In the genomic region with DNA sequence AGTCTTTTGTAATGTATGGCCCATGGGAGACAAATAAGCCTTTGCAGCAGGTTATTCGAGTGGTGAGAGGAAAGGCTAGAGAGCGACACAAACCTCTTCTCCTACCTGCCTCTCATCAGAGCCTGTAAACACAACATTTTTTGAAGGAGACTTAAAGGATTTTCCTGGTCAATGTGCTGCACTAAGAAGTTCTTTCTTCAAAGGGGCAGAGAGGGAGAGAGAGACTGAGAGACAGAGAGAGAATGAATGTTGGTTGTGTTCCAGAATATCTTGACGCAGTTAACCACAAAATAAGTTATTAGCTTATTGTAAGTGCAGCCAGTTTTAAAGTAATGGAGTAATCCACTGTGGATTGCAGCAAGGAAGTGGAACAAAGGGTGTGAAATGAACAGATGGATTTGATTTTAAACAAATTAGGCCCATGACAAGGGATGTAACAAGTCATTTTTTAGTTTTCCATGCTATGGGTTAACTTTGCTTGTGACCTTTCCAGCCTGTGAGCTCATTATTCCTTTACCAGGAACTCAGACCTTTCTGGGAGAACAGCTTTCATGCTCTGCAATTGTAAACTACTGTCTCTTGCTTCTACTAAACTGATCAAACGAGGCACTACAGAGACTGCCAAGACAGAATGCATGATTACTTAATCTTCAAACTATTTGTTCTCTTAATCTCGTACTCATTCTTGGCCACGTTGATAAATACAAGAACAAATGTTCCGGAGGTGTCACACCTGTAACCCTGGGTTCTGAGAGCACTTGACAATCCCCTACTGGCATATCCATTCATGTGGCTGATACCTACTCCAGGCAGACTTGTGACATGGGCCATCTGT, we compare ENCODE assay signal across 11 cellular contexts.
DNase-seq lines count a peak whose midpoint lies in the region; ATAC-seq and TF ChIP-seq lines count a peak whose summit lies in the region.
"Had no signal": no experiment of that assay in that cellular context is flagged by ENCODE, and none has a peak within 500 bp of the region (broad histone marks: within the 10 kb centered on the region; RNA-seq: fewer than 3 reads in every experiment).

No MANE protein-coding gene starts in this region.

- peaks cover 4% of the 10 kb centered on the region for H3K27me3 ChIP-seq in adipocyte (replicated peaks; ENCODE audit: control insufficient read depth, insufficient read depth, low read length)
- peaks cover 0 to 3% (median 0%) of the 10 kb centered on the region in 3 experiments for H3K27me3 ChIP-seq in neuronal stem cell (ENCODE audit: control insufficient read depth in 3 of 3, insufficient read depth in 3 of 3, low read depth in 1 of 3, low read length in 3 of 3)
- H3K27me3 ChIP-seq: tibial artery had no signal

- H2BK12ac ChIP-seq in neuronal stem cell (ENCODE audit: low read length), result no peak overlapping the region

- H2BK15ac ChIP-seq in neuronal stem cell (ENCODE audit: low read length), result no peak overlapping the region

- H3K4me2 ChIP-seq in neuronal stem cell (ENCODE audit: insufficient read depth, low read length, poor library complexity, severe bottlenecking), result no peak overlapping the region

- intact Hi-C loops in left ventricle myocardium superior (cut with micrococcal nuclease) (no loop called here), head of caudate nucleus (cut with DNase I) (no loop called here)
- intact Hi-C loops in activated CD4-positive, alpha-beta T cell treated with anti-CD3 and anti-CD28 coated beads, Interleukin-2, amount 10 ng/mL, durations not matched to agents 24 days and 14 days (cut with micrococcal nuclease), result no loop called here

- no peak overlapping the region for H4K91ac ChIP-seq in neuronal stem cell (ENCODE audit: low read depth, low read length, poor library complexity)

- H3K4me1 Mint-ChIP-seq in endothelial cell (ENCODE audit: unreplicated experiment), result no peaks in the 10 kb centered on the region
- H3K4me1 Mint-ChIP-seq in activated CD4-positive, alpha-beta T cell treated with anti-CD3 and anti-CD28 coated beads, Interleukin-2, amount 10 ng/mL, durations not matched to agents 24 days and 14 days, result no peaks in the 10 kb centered on the region

- H3K9me3 ChIP-seq in adipocyte (ENCODE audit: control insufficient read depth, low read length) (no peaks in the 10 kb centered on the region), neuronal stem cell (replicated peaks in 1 of 2; ENCODE audit: control insufficient read depth in 2 of 2, insufficient read depth in 1 of 2, low read depth in 1 of 2, low read length in 2 of 2) (no peaks in the 10 kb centered on the region)
- H3K9me3 ChIP-seq: tibial artery had no signal

- H3K18ac ChIP-seq in neuronal stem cell (ENCODE audit: low read length), result no peak overlapping the region

- H3K79me1 ChIP-seq in neuronal stem cell (ENCODE audit: low read depth, low read length), result no peaks in the 10 kb centered on the region

- peaks cover 3% of the 10 kb centered on the region for H3K27me3 Mint-ChIP-seq in endothelial cell (ENCODE audit: unreplicated experiment)
- H3K27me3 Mint-ChIP-seq in activated CD4-positive, alpha-beta T cell treated with anti-CD3 and anti-CD28 coated beads, Interleukin-2, amount 10 ng/mL, durations not matched to agents 24 days and 14 days, result no peaks in the 10 kb centered on the region

- H3K9me3 Mint-ChIP-seq in endothelial cell (ENCODE audit: unreplicated experiment), result no peaks in the 10 kb centered on the region
- no peaks in the 10 kb centered on the region for H3K9me3 Mint-ChIP-seq in activated CD4-positive, alpha-beta T cell treated with anti-CD3 and anti-CD28 coated beads, Interleukin-2, amount 10 ng/mL, durations not matched to agents 24 days and 14 days

- H3K9ac ChIP-seq in adipocyte (ENCODE audit: low read length) (peak overlapping the region; percentile 73), neuronal stem cell (ENCODE audit: low read depth, low read length, poor library complexity) (no peak overlapping the region)

- peak overlapping the region; percentile 47 for H3K4me3 ChIP-seq in adipocyte (ENCODE audit: low read length)
- no peak overlapping the region for H3K4me3 ChIP-seq in skeletal muscle cell (ENCODE audit: low read depth, low read length)
- H3K4me3 ChIP-seq in neuronal stem cell (ENCODE audit: low read length in 2 of 2), result no peak overlapping the region
- H3K4me3 ChIP-seq: tibial artery had no signal

- H3K27ac ChIP-seq in neuronal stem cell (replicated peaks; ENCODE audit: low read length), result no peak overlapping the region
- H3K27ac ChIP-seq: RWPE1, tibial artery had no signal

- no peaks in the 10 kb centered on the region for H3K36me3 ChIP-seq in adipocyte (ENCODE audit: control insufficient read depth, insufficient read depth, low read length, severe bottlenecking)
- H3K36me3 ChIP-seq in neuronal stem cell (replicated peaks in 1 of 2; ENCODE audit: control insufficient read depth in 2 of 2, insufficient read depth in 2 of 2, low read length in 2 of 2), result no peaks in the 10 kb centered on the region
- H3K36me3 ChIP-seq: tibial artery had no signal

- no peak overlapping the region for H3K4ac ChIP-seq in neuronal stem cell (ENCODE audit: low read length)

- H2AFZ ChIP-seq in neuronal stem cell (ENCODE audit: low read length), result no peak overlapping the region

- H3K4me3 Mint-ChIP-seq in endothelial cell (ENCODE audit: unreplicated experiment), result no peak overlapping the region
- H3K4me3 Mint-ChIP-seq in activated CD4-positive, alpha-beta T cell treated with anti-CD3 and anti-CD28 coated beads, Interleukin-2, amount 10 ng/mL, durations not matched to agents 24 days and 14 days, result no peak overlapping the region

- H3K23ac ChIP-seq in neuronal stem cell (ENCODE audit: low read depth, low read length, poor library complexity), result no peak overlapping the region

- no peak for TF ChIP-seq CTCF in endothelial cell (IDR thresholded peaks at IDR 0.05; ENCODE audit: unreplicated experiment)

- no peak overlapping the region for H2AK5ac ChIP-seq in neuronal stem cell (ENCODE audit: low read depth, low read length)

- WGBS in neuronal stem cell (ENCODE audit: extremely low coverage in 2 of 2, insufficient read length in 2 of 2, insufficient replicate concordance in 1 of 2), 2 donors, result no CpG with 5 or more reads among the region's 7 CpGs

- peaks cover 55% of the 10 kb centered on the region for H3K4me1 ChIP-seq in adipocyte (ENCODE audit: control insufficient read depth, insufficient read depth, low read length)
- H3K4me1 ChIP-seq in neuronal stem cell (ENCODE audit: control insufficient read depth in 2 of 2, insufficient read depth in 1 of 2, low read depth in 1 of 2, low read length in 2 of 2), result peaks cover 10 to 20% of the 10 kb centered on the region in 2 donors

- DNase-seq in ELR (ENCODE audit: low read depth) (peak; percentile 48), adipocyte (ENCODE audit: low read depth) (peak; percentile 79), left ventricle myocardium superior (no peak), skeletal muscle cell (ENCODE audit: low read depth) (peak; percentile 76), head of caudate nucleus (no peak), endothelial cell (ENCODE audit: low spot score) (no peak), neuronal stem cell (ENCODE audit: low spot score) (no peak)
- no peak for DNase-seq in activated CD4-positive, alpha-beta T cell treated with anti-CD3 and anti-CD28 coated beads, Interleukin-2, amount 10 ng/mL, durations not matched to agents 24 days and 14 days
- DNase-seq: KBM-7, tibial artery had no signal

- H3K27ac Mint-ChIP-seq in endothelial cell (ENCODE audit: unreplicated experiment), result no peak overlapping the region
- H3K27ac Mint-ChIP-seq in activated CD4-positive, alpha-beta T cell treated with anti-CD3 and anti-CD28 coated beads, Interleukin-2, amount 10 ng/mL, durations not matched to agents 24 days and 14 days, result no peak overlapping the region

- no peak overlapping the region for H3K14ac ChIP-seq in neuronal stem cell (ENCODE audit: low read length)

- H2BK120ac ChIP-seq in neuronal stem cell (ENCODE audit: low read depth, low read length), result no peak overlapping the region

- no peak overlapping the region for H4K8ac ChIP-seq in neuronal stem cell (ENCODE audit: low read depth, low read length)

- peak; percentile 86 for ATAC-seq in left ventricle myocardium superior

- no peaks in the 10 kb centered on the region for H3K36me3 Mint-ChIP-seq in endothelial cell (ENCODE audit: low read depth, unreplicated experiment)
- no peaks in the 10 kb centered on the region for H3K36me3 Mint-ChIP-seq in activated CD4-positive, alpha-beta T cell treated with anti-CD3 and anti-CD28 coated beads, Interleukin-2, amount 10 ng/mL, durations not matched to agents 24 days and 14 days (ENCODE audit: low read depth)

- H2BK5ac ChIP-seq in neuronal stem cell (ENCODE audit: low read length), result no peak overlapping the region

Comparison
In these comparisons a context has a peak if more than half of its experiments do, and no peak if none do; other contexts are left out.
1. DNase-seq: peak in ELR (single experiment), adipocyte (single experiment) and skeletal muscle cell (single experiment); none in left ventricle myocardium superior (single experiment), head of caudate nucleus (0 of 42), endothelial cell (single experiment), neuronal stem cell (single experiment) and activated CD4-positive, alpha-beta T cell treated with anti-CD3 and anti-CD28 coated beads, Interleukin-2, amount 10 ng/mL, durations not matched to agents 24 days and 14 days (single experiment).